Comparison of ENCODE assay signal across 13 cellular contexts in genomic region chr11:10932976-10933375, GRCh38.
DNase-seq lines count a peak whose midpoint lies in the region; ATAC-seq and TF ChIP-seq lines count a peak whose summit lies in the region.
"Had no signal": no experiment of that assay in that cellular context is flagged by ENCODE, and none has a peak within 500 bp of the region (broad histone marks: within the 10 kb centered on the region; RNA-seq: fewer than 3 reads in every experiment).

No MANE protein-coding gene starts in this region.

- H3K27ac ChIP-seq in Karpas-422 (ENCODE audit: low read length), result no peak overlapping the region
- H3K27ac ChIP-seq: brain microvascular endothelial cell, parathyroid adenoma, SJSA1 had no signal

- no peaks in the 10 kb centered on the region for H3K9me2 ChIP-seq in Karpas-422 (replicated peaks; ENCODE audit: insufficient read depth, low read length)

- H3K27me3 ChIP-seq in Karpas-422 (ENCODE audit: low read length), result no peaks in the 10 kb centered on the region
- H3K27me3 ChIP-seq: brain microvascular endothelial cell, SJSA1 had no signal

- peak; percentile 27 for DNase-seq in Karpas-422
- DNase-seq in nephron progenitor cell, result no peak
- no peak for DNase-seq in activated CD4-positive, alpha-beta T cell treated with anti-CD3 and anti-CD28 coated beads for 36 hours
- DNase-seq in left lobe of liver (ENCODE audit: low spot score), result no peak

- H3K4me1 ChIP-seq in Karpas-422 (ENCODE audit: low read length), result peaks cover 18% of the 10 kb centered on the region
- H3K4me1 ChIP-seq: parathyroid adenoma had no signal

- H2AFZ ChIP-seq in Karpas-422 (ENCODE audit: low read length), result no peak overlapping the region
- H2AFZ ChIP-seq: parathyroid adenoma had no signal

- H3K36me3 ChIP-seq in Karpas-422 (ENCODE audit: insufficient read depth, low read length), result no peaks in the 10 kb centered on the region
- H3K36me3 ChIP-seq: brain microvascular endothelial cell, SJSA1 had no signal

- H3K9me3 Mint-ChIP-seq in brain, result peaks cover 0 to 4% (median 0%) of the 10 kb centered on the region in 5 experiments
- no peaks in the 10 kb centered on the region for H3K9me3 Mint-ChIP-seq in nephron progenitor cell
- no peaks in the 10 kb centered on the region for H3K9me3 Mint-ChIP-seq in activated CD4-positive, alpha-beta T cell treated with anti-CD3 and anti-CD28 coated beads for 36 hours (ENCODE audit: low read depth)
- H3K9me3 Mint-ChIP-seq: activated CD4-positive, alpha-beta T cell treated with anti-CD3 and anti-CD28 coated beads, Interleukin-2, amount 10 ng/mL, durations not matched to agents 7 days and 5 days; activated naive CD8-positive, alpha-beta T cell treated with anti-CD3 and anti-CD28 coated beads, Interleukin-2, amount 10 ng/mL, durations not matched to agents 7 days and 5 days; activated T-helper 17 cell treated with anti-CD3 and anti-CD28 coated beads, Interleukin-2, amount 50 U/mL, for 72 hours had no signal

- peak overlapping the region; percentile 75 to 90 (median 84) for H3K4me3 Mint-ChIP-seq in brain
- peak overlapping the region; percentile 89 for H3K4me3 Mint-ChIP-seq in nephron progenitor cell
- no peak overlapping the region for H3K4me3 Mint-ChIP-seq in activated CD4-positive, alpha-beta T cell treated with anti-CD3 and anti-CD28 coated beads for 36 hours

- H3K4me1 Mint-ChIP-seq in brain (peaks cover 62% of the 10 kb centered on the region), nephron progenitor cell (peaks cover 35% of the 10 kb centered on the region)
- peaks cover 9% of the 10 kb centered on the region for H3K4me1 Mint-ChIP-seq in activated CD4-positive, alpha-beta T cell treated with anti-CD3 and anti-CD28 coated beads for 36 hours

- intact Hi-C loops in activated CD4-positive, alpha-beta T cell treated with anti-CD3 and anti-CD28 coated beads for 36 hours (cut with DNase I, micrococcal nuclease), result loop anchor here (1.0 to 10.0 kb wide), 8 partner anchors 89 to 1352 kb away; partner anchors contain the start of gene GALNT18 (in 1 of the 2)

- TF ChIP-seq CTCF in brain (conservative IDR thresholded peaks at IDR 0.05) (no peak), nephron progenitor cell (IDR thresholded peaks at IDR 0.05) (no peak)

- H3K36me3 Mint-ChIP-seq in brain (no peaks in the 10 kb centered on the region), nephron progenitor cell (ENCODE audit: low read depth) (no peaks in the 10 kb centered on the region)
- no peaks in the 10 kb centered on the region for H3K36me3 Mint-ChIP-seq in activated CD4-positive, alpha-beta T cell treated with anti-CD3 and anti-CD28 coated beads for 36 hours (ENCODE audit: low read depth)
- H3K36me3 Mint-ChIP-seq: activated naive CD8-positive, alpha-beta T cell treated with anti-CD3 and anti-CD28 coated beads, Interleukin-2, amount 10 ng/mL, durations not matched to agents 7 days and 5 days had no signal

- H3K27ac Mint-ChIP-seq in brain (peak overlapping the region; percentile 42 to 97 (median 89)), nephron progenitor cell (no peak overlapping the region)
- H3K27ac Mint-ChIP-seq in activated CD4-positive, alpha-beta T cell treated with anti-CD3 and anti-CD28 coated beads for 36 hours, result no peak overlapping the region
- H3K27ac Mint-ChIP-seq: activated CD4-positive, alpha-beta T cell treated with anti-CD3 and anti-CD28 coated beads, Interleukin-2, amount 10 ng/mL, durations not matched to agents 7 days and 5 days; activated naive CD8-positive, alpha-beta T cell treated with anti-CD3 and anti-CD28 coated beads, Interleukin-2, amount 10 ng/mL, durations not matched to agents 7 days and 5 days; activated T-helper 17 cell treated with anti-CD3 and anti-CD28 coated beads, Interleukin-2, amount 50 U/mL, for 72 hours had no signal

- no peaks in the 10 kb centered on the region for H3K79me2 ChIP-seq in Karpas-422 (ENCODE audit: low read length)
- H3K79me2 ChIP-seq: parathyroid adenoma had no signal

- H3K9ac ChIP-seq in Karpas-422 (ENCODE audit: low read length), result no peak overlapping the region
- H3K9ac ChIP-seq: parathyroid adenoma had no signal

- CTCF ChIA-PET in activated CD4-positive, alpha-beta T cell treated with anti-CD3 and anti-CD28 coated beads for 36 hours (lab: Charles Lee), result interaction anchor here (1.2 to 3.3 kb wide), 6 partner anchors 10 to 95 kb away, joined by 3 to 51 read pairs (median 4); no protein-coding TSS in a partner anchor

- H3K4me3 ChIP-seq in Karpas-422 (ENCODE audit: low read length), result no peak overlapping the region
- H3K4me3 ChIP-seq: SJSA1 had no signal

- H4K20me1 ChIP-seq in Karpas-422 (ENCODE audit: insufficient read depth, low read depth, low read length), result no peaks in the 10 kb centered on the region

- H3K27me3 Mint-ChIP-seq in brain (peaks cover 8% of the 10 kb centered on the region), nephron progenitor cell (ENCODE audit: low read depth, poor library complexity) (peaks cover 23% of the 10 kb centered on the region)
- peaks cover 29% of the 10 kb centered on the region for H3K27me3 Mint-ChIP-seq in activated CD4-positive, alpha-beta T cell treated with anti-CD3 and anti-CD28 coated beads for 36 hours

- no peaks in the 10 kb centered on the region for H3K9me3 ChIP-seq in Karpas-422 (ENCODE audit: low read length)
- H3K9me3 ChIP-seq: SJSA1 had no signal

- no peak for ATAC-seq in activated CD4-positive, alpha-beta T cell treated with anti-CD3 and anti-CD28 coated beads for 36 hours
- ATAC-seq in left lobe of liver (no peak), HG03565 (IDR thresholded peaks at IDR 0.05; ENCODE audit: unreplicated experiment) (no peak)
- no peak for ATAC-seq in activated CD4-positive, CD25-positive, alpha-beta regulatory T cell treated with anti-CD3 and anti-CD28 coated beads, Interleukin-2, amount 50 U/mL, for 24 hours

- POLR2A ChIA-PET in activated CD4-positive, alpha-beta T cell treated with anti-CD3 and anti-CD28 coated beads for 36 hours (lab: Charles Lee), result no interaction called here

- H3K4me2 ChIP-seq in Karpas-422 (ENCODE audit: low read depth, low read length, poor library complexity, severe bottlenecking), result no peak overlapping the region

Comparison
In these comparisons a context has a peak if more than half of its experiments do, and no peak if none do; other contexts are left out.
1. H3K27ac Mint-ChIP-seq: peak in brain (5 of 5); none in nephron progenitor cell (single experiment) and activated CD4-positive, alpha-beta T cell treated with anti-CD3 and anti-CD28 coated beads for 36 hours (single experiment).